ENCODE assay signal across 10 cellular contexts in genomic region chr18:54263904-54264336, GRCh38. TPM values are rescaled to one million over a fixed set of nuclear protein-coding genes. Genes with fewer than 3 reads are reported as not detected.
DNase-seq lines count a peak whose midpoint lies in the region; ATAC-seq lines count a peak whose summit lies in the region.
"Had no signal": no experiment of that assay in that cellular context is flagged by ENCODE, and none has a peak within 500 bp of the region (broad histone marks: within the 10 kb centered on the region; RNA-seq: fewer than 3 reads in every experiment).

No MANE protein-coding gene starts in this region.

- H3K27me3 Mint-ChIP-seq in activated CD4-positive, alpha-beta memory T cell treated with anti-CD3 and anti-CD28 coated beads for 36 hours, result no peaks in the 10 kb centered on the region

- peak overlapping the region; percentile 67 for H3K4me3 Mint-ChIP-seq in activated CD4-positive, alpha-beta memory T cell treated with anti-CD3 and anti-CD28 coated beads for 36 hours

- intact Hi-C loops in activated CD4-positive, alpha-beta memory T cell treated with anti-CD3 and anti-CD28 coated beads for 36 hours (cut with micrococcal nuclease), result loop anchor here (1.0 to 10.0 kb wide), 6 partner anchors 21 to 571 kb away; partner anchors contain the start of gene MBD2

- H3K9me3 Mint-ChIP-seq in activated CD4-positive, alpha-beta memory T cell treated with anti-CD3 and anti-CD28 coated beads for 36 hours, result no peaks in the 10 kb centered on the region

- ATAC-seq in GM18498 (IDR thresholded peaks at IDR 0.05; ENCODE audit: unreplicated experiment) (peak; percentile 78), GM19438 (IDR thresholded peaks at IDR 0.05; ENCODE audit: low read depth, unreplicated experiment) (peak; percentile 62), HG03060 (IDR thresholded peaks at IDR 0.05; ENCODE audit: low read depth, unreplicated experiment) (peak; percentile 78)

- peaks cover 56% of the 10 kb centered on the region for H3K4me1 Mint-ChIP-seq in activated CD4-positive, alpha-beta memory T cell treated with anti-CD3 and anti-CD28 coated beads for 36 hours (ENCODE audit: low read depth)

- CTCF ChIA-PET in activated CD4-positive, alpha-beta memory T cell treated with anti-CD3 and anti-CD28 coated beads for 36 hours (lab: Charles Lee), result interaction anchor here (1.2 to 2.4 kb wide), 2 partner anchors 39 to 41 kb away, joined by 8 to 15 read pairs; partner anchors contain the start of gene MBD2

- no peaks in the 10 kb centered on the region for H3K36me3 Mint-ChIP-seq in activated CD4-positive, alpha-beta memory T cell treated with anti-CD3 and anti-CD28 coated beads for 36 hours

- H3K27ac Mint-ChIP-seq in activated CD4-positive, alpha-beta memory T cell treated with anti-CD3 and anti-CD28 coated beads for 36 hours, result peak overlapping the region; percentile 87

- POLR2A ChIA-PET in activated CD4-positive, alpha-beta memory T cell treated with anti-CD3 and anti-CD28 coated beads for 36 hours (lab: Charles Lee), result interaction anchor here (0.6 to 1.4 kb wide), 6 partner anchors 13 to 272 kb away, joined by 3 to 11 read pairs (median 5); partner anchors contain the start of genes C18orf54, MBD2 and STARD6

- no peak for DNase-seq in activated CD4-positive, alpha-beta memory T cell treated with anti-CD3 and anti-CD28 coated beads for 36 hours
- DNase-seq in AG20443 (ENCODE audit: low spot score) (no peak), kidney tubule cell (ENCODE audit: low spot score) (no peak), OCI-M2 (lab: John Stamatoyannopoulos, UW; ENCODE audit: unreplicated experiment) (no peak)
- no peak for DNase-seq in stimulated activated CD4-positive, alpha-beta T cell treated with anti-CD3 and anti-CD28 coated beads, Interleukin-12 subunit alpha, Interleukin-12 subunit beta, amount 100 ng/mL, for 4 hours
- DNase-seq: central memory CD4-positive, alpha-beta T cell; NCI-H1048 had no signal

RNA-seq across cellular contexts. Expression of gene POLI, which starts 5.4 kb away (rescaled TPM):
- total RNA-seq in activated CD4-positive, alpha-beta memory T cell treated with anti-CD3 and anti-CD28 coated beads for 36 hours, result 10 to 100 TPM; 14.2 to 17.0 TPM

RNA-seq across cellular contexts. Expression of gene MBD2, which starts 39.5 kb away (rescaled TPM):
- 100 to 1,000 TPM; 131 to 140 TPM for total RNA-seq in activated CD4-positive, alpha-beta memory T cell treated with anti-CD3 and anti-CD28 coated beads for 36 hours
